In the genomic region with DNA sequence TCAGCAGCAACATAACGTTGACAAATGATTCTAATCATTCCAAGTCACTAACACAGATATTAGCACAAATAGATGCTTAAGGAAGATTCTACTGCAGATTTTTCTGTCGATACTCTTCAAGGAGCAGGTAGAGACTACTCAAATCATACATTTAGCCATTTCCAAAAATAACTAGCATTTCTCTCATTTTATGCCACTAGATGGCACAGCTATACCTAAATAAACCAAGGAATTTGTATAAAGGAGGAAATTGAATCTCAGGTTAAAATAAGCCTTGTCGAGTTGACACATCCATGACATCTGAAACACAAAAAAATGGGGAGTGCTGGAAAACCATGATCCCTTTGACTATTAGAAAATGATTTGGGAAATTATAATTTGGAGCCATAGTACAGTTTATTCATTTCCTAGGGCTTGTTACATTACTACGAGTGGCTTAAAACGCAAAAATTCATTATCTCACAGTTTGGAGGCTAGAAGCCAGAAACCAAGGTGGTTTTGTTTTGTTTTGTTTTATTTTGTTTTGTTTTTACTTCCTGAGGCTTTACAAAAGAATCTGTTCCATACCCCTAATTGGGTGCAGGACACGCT, we compare ENCODE assay signal across 9 cellular contexts. TPM values are rescaled to one million over a fixed set of nuclear protein-coding genes. Genes with fewer than 3 reads are reported as not detected.
DNase-seq lines count a peak whose midpoint lies in the region; ATAC-seq, FAIRE-seq and TF ChIP-seq lines count a peak whose summit lies in the region.
"Had no signal": no experiment of that assay in that cellular context is flagged by ENCODE, and none has a peak within 500 bp of the region (broad histone marks: within the 10 kb centered on the region; RNA-seq: fewer than 3 reads in every experiment).

No MANE protein-coding gene starts in this region.

- peaks cover 3% of the 10 kb centered on the region for H3K36me3 Mint-ChIP-seq in T-helper 17 cell (ENCODE audit: low read depth)
- H3K36me3 Mint-ChIP-seq: CD4-positive, alpha-beta memory T cell had no signal

- peak; percentile 21; the same call in 1 of the 2 replicates for TF ChIP-seq CTCF in WI38 (IDR thresholded peaks at IDR 0.05; ENCODE audit: low read depth, low read length)

- H3K27me3 Mint-ChIP-seq in T-helper 17 cell: peaks cover 26% of the 10 kb centered on the region

- H3K4me3 Mint-ChIP-seq in T-helper 17 cell: no peak overlapping the region
- H3K4me3 Mint-ChIP-seq: CD4-positive, alpha-beta memory T cell had no signal

- H3K27ac Mint-ChIP-seq in T-helper 17 cell: no peak overlapping the region
- H3K27ac Mint-ChIP-seq: CD4-positive, alpha-beta memory T cell had no signal

- no peak for ATAC-seq in left colon
- no peak for ATAC-seq in T-helper 17 cell

- no peak for FAIRE-seq in urothelium cell line (lab: Jason Lieb, UNC)

- H3K4me1 Mint-ChIP-seq in T-helper 17 cell: peaks cover 2% of the 10 kb centered on the region

- DNase-seq in NCI-H2107 treated with DMSO at 0.1 percent for 48 hours (lab: John Stamatoyannopoulos, UW; ENCODE audit: unreplicated experiment) (peak; percentile 66), NCI-H2107 (lab: John Stamatoyannopoulos, UW) (no peak), NCI-H1417 treated with DMSO at 0.1 percent for 48 hours (lab: John Stamatoyannopoulos, UW) (peak; percentile 59), iPS-NIHi7 (ENCODE audit: extremely low spot score) (peak; percentile 36), urothelium cell line (ENCODE audit: low spot score) (peak; percentile 6), left colon (no peak), T-helper 17 cell (no peak)

- intact Hi-C loops in left colon (cut with DNase I, micrococcal nuclease): loop anchor here in 1 of 2 donors (5.0 kb wide), 1 partner anchor 349 kb away; no protein-coding TSS in a partner anchor

- no peaks in the 10 kb centered on the region for H3K9me3 ChIP-seq in T-helper 17 cell (ENCODE audit: control insufficient read depth, low read length, poor library complexity, severe bottlenecking)

- H3K4me3 ChIP-seq in WI38 (ENCODE audit: low read depth, low read length): no peak overlapping the region

RNA-seq across cellular contexts. Expression of a gene that starts 59.5 kb away (rescaled TPM):
- total RNA-seq in left colon: not detected
- total RNA-seq in T-helper 17 cell: not detected
- total RNA-seq: CD4-positive, alpha-beta memory T cell had no signal

Comparison
In these comparisons a context has a peak if more than half of its experiments do, and no peak if none do; other contexts are left out.
1. DNase-seq: peak in NCI-H2107 treated with DMSO at 0.1 percent for 48 hours (single experiment), NCI-H1417 treated with DMSO at 0.1 percent for 48 hours (single experiment), iPS-NIHi7 (single experiment) and urothelium cell line (single experiment); none in NCI-H2107 (single experiment), left colon (0 of 2) and T-helper 17 cell (0 of 3).